In the genomic region with DNA sequence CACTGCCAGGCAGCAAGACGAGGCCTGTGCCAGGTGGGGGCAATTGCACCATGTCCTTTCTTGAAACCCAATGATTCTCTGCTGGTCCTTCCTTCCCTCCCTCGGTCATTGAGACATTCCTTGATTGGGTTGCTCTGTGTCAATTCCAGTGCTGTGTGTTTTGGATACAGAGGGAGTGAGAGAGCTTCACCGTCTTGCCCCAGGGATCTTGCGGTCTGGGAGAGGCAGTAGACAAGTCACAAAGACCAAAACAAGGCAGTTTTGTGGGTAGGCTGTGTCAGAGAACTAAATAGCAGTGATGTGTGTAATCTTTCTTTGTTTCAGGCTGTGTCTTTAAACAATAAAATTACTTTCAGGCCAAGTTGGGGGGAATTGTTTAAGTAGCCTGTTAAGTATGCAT, we compare ENCODE assay signal across 18 cellular contexts. TPM values are rescaled to one million over a fixed set of nuclear protein-coding genes. Genes with fewer than 3 reads are reported as not detected.
A peak's percentile ranks its signal among the peaks of the same experiment; 100 is the strongest.
DNase-seq lines count a peak whose midpoint lies in the region; ATAC-seq and TF ChIP-seq lines count a peak whose summit lies in the region.
"Had no signal": no experiment of that assay in that cellular context is flagged by ENCODE, and none has a peak within 500 bp of the region (broad histone marks: within the 10 kb centered on the region; RNA-seq: fewer than 3 reads in every experiment).

No MANE protein-coding gene starts in this region.

- in situ Hi-C loops in HAP-1 (cut with MboI; ENCODE audit: low sequenced_read_pairs): no loop called here

- no peaks in the 10 kb centered on the region for H3K27me3 ChIP-seq in HAP-1 (ENCODE audit: low read depth)
- no peaks in the 10 kb centered on the region for H3K27me3 ChIP-seq in Caco-2 (replicated peaks; ENCODE audit: control insufficient read depth, insufficient read depth, low read length)
- H3K27me3 ChIP-seq: testis had no signal

- H3K9me3 ChIP-seq in HAP-1 (no peaks in the 10 kb centered on the region), Caco-2 (no peaks in the 10 kb centered on the region)
- H3K9me3 ChIP-seq: testis had no signal

- TF ChIP-seq CTCF in foreskin fibroblast (IDR thresholded peaks at IDR 0.05; ENCODE audit: low read depth, low read length) (no peak), Caco-2 (IDR thresholded peaks at IDR 0.05; ENCODE audit: insufficient read depth in 1 of 2, low read depth in 1 of 2, low read length in 1 of 2, severe bottlenecking in 1 of 2, unreplicated experiment in 1 of 2) (no peak)

- peak; percentile 86 for DNase-seq in H4 (ENCODE audit: low spot score)
- DNase-seq in amniotic stem cell (lab: John Stamatoyannopoulos, UW): peak; percentile 79
- DNase-seq in foreskin fibroblast: peak; percentile 10 to 51
- peak; percentile 25 for DNase-seq in sciatic nerve (ENCODE audit: low spot score)
- DNase-seq in HAP-1 (ENCODE audit: low spot score in 2 of 2): no peak
- no peak for DNase-seq in NCI-H82 treated with DMSO at 0.1 percent for 48 hours (lab: John Stamatoyannopoulos, UW; ENCODE audit: unreplicated experiment)
- no peak for DNase-seq in Caco-2
- DNase-seq: activated naive CD4-positive, alpha-beta T cell treated with anti-CD3 and anti-CD28 coated beads, Interleukin-2, amount 50 U/mL, for 16 hours; GDM1; NCI-H524 treated with DMSO at 0.1 percent for 48 hours; OCI-M1; small intestine; stimulated activated CD4-positive, alpha-beta T cell treated with anti-CD3 and anti-CD28 coated beads, Interleukin-4, amount 100 ng/mL, for 4 hours; testis had no signal

- H3K36me3 Mint-ChIP-seq in Caco-2 (ENCODE audit: insufficient read depth, unreplicated experiment): peaks cover 83% of the 10 kb centered on the region

- H3K36me3 ChIP-seq in HAP-1 (replicated peaks) (peaks cover 90% of the 10 kb centered on the region), Caco-2 (ENCODE audit: control insufficient read depth, insufficient read depth, low read length) (peaks cover 2% of the 10 kb centered on the region)

- H3K9me3 Mint-ChIP-seq in Caco-2 (ENCODE audit: unreplicated experiment): no peaks in the 10 kb centered on the region

- POLR2A ChIA-PET in Caco-2 (lab: Charles Lee): no interaction called here

- intact Hi-C loops in sciatic nerve (cut with DNase I): no loop called here
- intact Hi-C loops in Caco-2 (cut with micrococcal nuclease; ENCODE audit: unreplicated experiment): no loop called here

- BruUV-seq in Caco-2 (replicated peaks; lab: Mats Ljungman, UMichigan): no TSS peak

- no peaks in the 10 kb centered on the region for H3K27me3 Mint-ChIP-seq in Caco-2 (ENCODE audit: insufficient read depth, unreplicated experiment)

- no peak overlapping the region for H3K27ac Mint-ChIP-seq in Caco-2 (ENCODE audit: unreplicated experiment)

- H3K4me1 Mint-ChIP-seq in Caco-2 (ENCODE audit: low read depth, unreplicated experiment): peaks cover 19% of the 10 kb centered on the region

- ATAC-seq in sciatic nerve (peak; percentile 31), GM19463 (IDR thresholded peaks at IDR 0.05; ENCODE audit: unreplicated experiment) (no peak)
- ATAC-seq: GM12878, left lobe of liver, SK-N-SH treated with all-trans-retinoic acid at 6 μM for 48 hours had no signal

- H3K4me1 ChIP-seq in HAP-1 (no peaks in the 10 kb centered on the region), Caco-2 (peaks cover 12% of the 10 kb centered on the region)
- H3K4me1 ChIP-seq: testis had no signal

- CTCF ChIA-PET in Caco-2 (lab: Charles Lee): interaction anchor here (0.6 kb wide), 1 partner anchor 38 kb away, joined by 3 read pairs; a partner anchor contains a TSS

- H3K4me3 ChIP-seq in foreskin fibroblast (ENCODE audit: low read depth in 1 of 2, low read length in 2 of 2) (no peak overlapping the region), HAP-1 (no peak overlapping the region), Caco-2 (ENCODE audit: low read depth, low read length) (no peak overlapping the region)
- H3K4me3 ChIP-seq: GM12878, testis had no signal

- no peak overlapping the region for H3K4me3 Mint-ChIP-seq in Caco-2 (ENCODE audit: unreplicated experiment)

RNA-seq across cellular contexts. Expression of gene TADA2B, which starts 38.8 kb away (rescaled TPM):
- total RNA-seq in H4 (2014; rRNA removed; shearing (Covaris generic)): 5.8 and 6.9 TPM in 2 replicates
- total RNA-seq in sciatic nerve (14.8 TPM), Caco-2 (2022) (17.2 and 21.8 TPM in 2 replicates)

Comparison
In these comparisons a context has a peak if more than half of its experiments do, and no peak if none do; other contexts are left out.
1. DNase-seq: peak in H4 (single experiment), amniotic stem cell (single experiment), foreskin fibroblast (2 of 2) and sciatic nerve (single experiment); none in HAP-1 (0 of 2), NCI-H82 treated with DMSO at 0.1 percent for 48 hours (single experiment) and Caco-2 (0 of 2).